In the genomic region with DNA sequence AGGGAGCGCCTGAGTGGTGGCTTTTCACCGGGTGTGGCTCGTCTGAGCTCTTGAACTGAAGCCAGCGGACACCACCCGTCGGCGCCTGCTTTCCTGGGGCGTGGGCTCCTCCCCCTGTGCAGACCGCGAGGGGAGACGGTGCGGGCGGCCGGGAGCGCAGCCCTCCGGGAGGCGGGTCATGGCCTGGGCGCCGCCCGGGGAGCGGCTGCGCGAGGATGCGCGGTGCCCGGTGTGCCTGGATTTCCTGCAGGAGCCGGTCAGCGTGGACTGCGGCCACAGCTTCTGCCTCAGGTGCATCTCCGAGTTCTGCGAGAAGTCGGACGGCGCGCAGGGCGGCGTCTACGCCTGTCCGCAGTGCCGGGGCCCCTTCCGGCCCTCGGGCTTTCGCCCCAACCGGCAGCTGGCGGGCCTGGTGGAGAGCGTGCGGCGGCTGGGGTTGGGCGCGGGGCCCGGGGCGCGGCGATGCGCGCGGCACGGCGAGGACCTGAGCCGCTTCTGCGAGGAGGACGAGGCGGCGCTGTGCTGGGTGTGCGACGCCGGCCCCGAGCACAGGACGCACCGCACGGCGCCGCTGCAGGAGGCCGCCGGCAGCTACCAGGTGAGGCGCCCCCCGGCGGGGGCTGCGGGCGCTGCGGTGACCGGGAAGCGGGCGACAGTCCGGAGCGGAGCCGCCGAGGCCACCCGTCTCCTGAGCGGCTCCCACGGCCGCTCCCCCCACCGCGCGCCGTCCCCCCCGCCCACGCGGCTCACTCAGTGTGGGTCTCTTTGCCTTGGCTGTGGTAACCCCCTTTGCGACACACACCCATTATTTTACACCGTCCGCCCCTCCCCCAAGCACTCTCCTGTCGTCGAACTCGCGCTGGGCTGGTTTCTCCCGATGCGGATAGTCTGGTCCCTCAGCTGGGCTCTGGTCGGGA, we compare ENCODE assay signal across 8 cellular contexts. TPM values are rescaled to one million over a fixed set of nuclear protein-coding genes. Genes with fewer than 3 reads are reported as not detected.
DNase-seq lines count a peak whose midpoint lies in the region; ATAC-seq and TF ChIP-seq lines count a peak whose summit lies in the region.

TRIM58 (plus strand) TSS at position 119 of the 917 bp plus-strand sequence; CDS start at position 179, 60 bp downstream.

- H2AFZ ChIP-seq in KMS-11 (ENCODE audit: low read depth) = peak within 1 kb of the TSS; percentile 95

- no peaks in the 10 kb centered on the region for H4K20me1 ChIP-seq in KMS-11 (ENCODE audit: insufficient read depth)

- H3K4me3 Mint-ChIP-seq in activated naive CD4-positive, alpha-beta T cell treated with anti-CD3 and anti-CD28 coated beads, Interleukin-2, amount 10 ng/mL, durations not matched to agents 7 days and 5 days = peak within 1 kb of the TSS; percentile 73

- H3K9me3 Mint-ChIP-seq in activated naive CD4-positive, alpha-beta T cell treated with anti-CD3 and anti-CD28 coated beads, Interleukin-2, amount 10 ng/mL, durations not matched to agents 7 days and 5 days = no peaks in the 10 kb centered on the region

- H3K36me3 ChIP-seq in KMS-11 (ENCODE audit: insufficient read depth) = peaks cover 3% of the 10 kb centered on the region; the same call in 1 of the 2 replicates

- peaks cover 10% of the 10 kb centered on the region for H3K4me1 ChIP-seq in KMS-11 (ENCODE audit: low read depth, poor library complexity, severe bottlenecking)

- H3K27ac ChIP-seq in KMS-11 = peak within 1 kb of the TSS; percentile 89

- CTCF ChIA-PET in activated naive CD4-positive, alpha-beta T cell treated with anti-CD3 and anti-CD28 coated beads, Interleukin-2, amount 10 ng/mL, durations not matched to agents 7 days and 5 days (lab: Charles Lee) = interaction anchor here (1.3 kb wide), 3 partner anchors 15 to 49 kb away, joined by 3 to 4 read pairs (median 3); partner anchors contain the start of gene OR11L1

- peak within 1 kb of the TSS; percentile 84 for H3K4me3 ChIP-seq in KMS-11 (IDR thresholded peaks at IDR 0.05; ENCODE audit: insufficient read depth, low read depth, low read length)

- peak; percentile 82 for ATAC-seq in stimulated activated naive CD8-positive, alpha-beta T cell treated with anti-CD3 and anti-CD28 coated beads, Interleukin-15, Interleukin-2, amounts not matched to agents 100 U/mL and 50 U/mL, for 24 hours

- DNase-seq in activated gamma-delta T cell treated with Interleukin-2 at 50 U/mL for 16 hours (peak; percentile 6), activated gamma-delta T cell (lab: John Stamatoyannopoulos, UW) (no peak), iPS-NIHi7 (ENCODE audit: extremely low spot score) (peak; percentile 22), NCI-H1694 (lab: John Stamatoyannopoulos, UW) (no peak), mesenteric fat pad (ENCODE audit: low spot score) (no peak)
- peak; percentile 51 for DNase-seq in activated naive CD4-positive, alpha-beta T cell treated with anti-CD3 and anti-CD28 coated beads, Interleukin-2, amount 10 ng/mL, durations not matched to agents 7 days and 5 days
- DNase-seq in stimulated activated naive CD8-positive, alpha-beta T cell treated with anti-CD3 and anti-CD28 coated beads, Interleukin-15, Interleukin-2, amounts not matched to agents 100 U/mL and 50 U/mL, for 24 hours = peak; percentile 50

- H3K4me1 Mint-ChIP-seq in activated naive CD4-positive, alpha-beta T cell treated with anti-CD3 and anti-CD28 coated beads, Interleukin-2, amount 10 ng/mL, durations not matched to agents 7 days and 5 days = peaks cover 13% of the 10 kb centered on the region

- peaks cover 47% of the 10 kb centered on the region for H3K27me3 Mint-ChIP-seq in activated naive CD4-positive, alpha-beta T cell treated with anti-CD3 and anti-CD28 coated beads, Interleukin-2, amount 10 ng/mL, durations not matched to agents 7 days and 5 days

- peak within 1 kb of the TSS; percentile 49 for H3K27ac Mint-ChIP-seq in activated naive CD4-positive, alpha-beta T cell treated with anti-CD3 and anti-CD28 coated beads, Interleukin-2, amount 10 ng/mL, durations not matched to agents 7 days and 5 days

- no peaks in the 10 kb centered on the region for H3K27me3 ChIP-seq in KMS-11 (ENCODE audit: insufficient read depth, low read depth)

- peak within 1 kb of the TSS; percentile 84 for H3K4me2 ChIP-seq in KMS-11

- H3K9ac ChIP-seq in KMS-11 = peak within 1 kb of the TSS; percentile 91

- peak; percentile 46 for TF ChIP-seq CTCF in KMS-11 (conservative IDR thresholded peaks at IDR 0.05; ENCODE audit: low read depth, low read length)

- H3K79me2 ChIP-seq in KMS-11 (ENCODE audit: insufficient read depth, low read depth) = peaks cover 12% of the 10 kb centered on the region; the same call in 1 of the 2 replicates

- no peaks in the 10 kb centered on the region for H3K36me3 Mint-ChIP-seq in activated naive CD4-positive, alpha-beta T cell treated with anti-CD3 and anti-CD28 coated beads, Interleukin-2, amount 10 ng/mL, durations not matched to agents 7 days and 5 days

RNA-seq across cellular contexts. Expression of gene TRIM58, which starts in this region (rescaled TPM):
- 0.96 TPM for total RNA-seq in mesenteric fat pad

Comparison
In these comparisons a context has a peak if more than half of its experiments do, and no peak if none do; other contexts are left out.
1. DNase-seq: peak in activated gamma-delta T cell treated with Interleukin-2 at 50 U/mL for 16 hours (single experiment), activated naive CD4-positive, alpha-beta T cell treated with anti-CD3 and anti-CD28 coated beads, Interleukin-2, amount 10 ng/mL, durations not matched to agents 7 days and 5 days (single experiment), iPS-NIHi7 (single experiment) and stimulated activated naive CD8-positive, alpha-beta T cell treated with anti-CD3 and anti-CD28 coated beads, Interleukin-15, Interleukin-2, amounts not matched to agents 100 U/mL and 50 U/mL, for 24 hours (single experiment); none in activated gamma-delta T cell (single experiment), NCI-H1694 (single experiment) and mesenteric fat pad (single experiment).